Comparison of ENCODE assay signal across 8 cellular contexts in genomic region chr9:137276757-137277328, GRCh38. TPM values are rescaled to one million over a fixed set of nuclear protein-coding genes. Genes with fewer than 3 reads are reported as not detected.
DNase-seq lines count a peak whose midpoint lies in the region; ATAC-seq, FAIRE-seq and TF ChIP-seq lines count a peak whose summit lies in the region.

No MANE protein-coding gene starts in this region.

- no peaks in the 10 kb centered on the region for H3K27me3 ChIP-seq in MM.1S (replicated peaks; ENCODE audit: insufficient read depth, low read length)
- no peaks in the 10 kb centered on the region for H3K27me3 ChIP-seq in GM12878 (replicated peaks in 1 of 2; ENCODE audit: control insufficient read depth in 2 of 2, insufficient read depth in 2 of 2, low read length in 1 of 2)
- no peaks in the 10 kb centered on the region for H3K27me3 ChIP-seq in MG63

- no peaks in the 10 kb centered on the region for H3K9me3 Mint-ChIP-seq in stimulated activated naive CD8-positive, alpha-beta T cell treated with anti-CD3 and anti-CD28 coated beads, Interleukin-15, amount 100 ng/mL, for 72 hours

- 24% methylated on average over 15 of the region's 17 CpGs for WGBS in GM12878 (ENCODE audit: insufficient coverage, insufficient replicate concordance, low lambda C conversion rate, missing lambda C conversion rate)

- H2AFZ ChIP-seq in MM.1S (ENCODE audit: low read length) = peak overlapping the region; percentile 75; the same call in 1 of the 2 replicates
- H2AFZ ChIP-seq in GM12878 (ENCODE audit: control insufficient read depth, low read depth, low read length) = peak overlapping the region; percentile 45

- intact Hi-C loops in GM12878 (cut with micrococcal nuclease; ENCODE audit: unreplicated experiment) = no loop called here

- SMC1A ChIA-PET in GM12878 (lab: Charles Lee; ENCODE audit: uncharacterized antibody, unreplicated experiment) = interaction anchor here (0.6 to 1.6 kb wide), 3 partner anchors 39 to 126 kb away, joined by 3 to 6 read pairs (median 3); no protein-coding TSS in a partner anchor

- H3K9ac ChIP-seq in MM.1S (ENCODE audit: low read length) = peak overlapping the region; percentile 70; the same call in 1 of the 2 replicates
- H3K9ac ChIP-seq in GM12878 (ENCODE audit: control insufficient read depth, insufficient read depth, low read length) = peak overlapping the region; percentile 95

- H3K36me3 ChIP-seq in MM.1S (replicated peaks; ENCODE audit: insufficient read depth, low read length) (no peaks in the 10 kb centered on the region), GM12878 (ENCODE audit: control insufficient read depth in 2 of 2, insufficient read depth in 2 of 2, low read length in 1 of 2) (peaks cover 0 to 2% of the 10 kb centered on the region in 2 experiments; a peak in 2 of 4 replicates), MG63 (no peaks in the 10 kb centered on the region)

- H3K9me2 ChIP-seq in MM.1S (replicated peaks; ENCODE audit: insufficient read depth, low read length) = no peaks in the 10 kb centered on the region

- no peak for TF ChIP-seq EP300 in GM12878 (IDR thresholded peaks at IDR 0.05; ENCODE audit: borderline replicate concordance in 1 of 2, control insufficient read depth in 1 of 2, low read depth in 2 of 2, low read length in 2 of 2)

- peak overlapping the region; percentile 78 to 94 for H3K27ac Mint-ChIP-seq in stimulated activated naive CD8-positive, alpha-beta T cell treated with anti-CD3 and anti-CD28 coated beads, Interleukin-15, amount 100 ng/mL, for 72 hours

- no peak for TF ChIP-seq CTCF in MM.1S (IDR thresholded peaks at IDR 0.05; ENCODE audit: low read length)
- no peak for TF ChIP-seq CTCF in GM12878 (IDR thresholded peaks at IDR 0.05 in 2 of 3, conservative IDR thresholded peaks at IDR 0.05 in 1 of 3; ENCODE audit: control insufficient read depth in 2 of 3, extremely low read depth in 1 of 3, insufficient read depth in 1 of 3, low read depth in 3 of 3, low read length in 3 of 3)

- H3K4me1 ChIP-seq in MM.1S (ENCODE audit: low read length) (peaks cover 3% of the 10 kb centered on the region; the same call in 1 of the 2 replicates), GM12878 (ENCODE audit: control insufficient read depth, insufficient read depth, low read length) (peaks cover 39% of the 10 kb centered on the region)

- H3K79me2 ChIP-seq in MM.1S (ENCODE audit: low read length) (peaks cover 8% of the 10 kb centered on the region; the same call in 1 of the 2 replicates), GM12878 (ENCODE audit: control insufficient read depth, insufficient read depth, low read length) (peaks cover 19% of the 10 kb centered on the region)

- H3K4me3 ChIP-seq in MM.1S (ENCODE audit: low read length) = no peak overlapping the region; the same call in 1 of the 2 replicates
- peak overlapping the region; percentile 92 for H3K4me3 ChIP-seq in GM12878
- no peak overlapping the region for H3K4me3 ChIP-seq in MG63

- TF ChIP-seq RAD21 in GM12878 (IDR thresholded peaks at IDR 0.05; ENCODE audit: insufficient read depth, low read depth, low read length) = no peak

- H3F3A ChIP-seq in MM.1S (ENCODE audit: insufficient read depth, low read length) = no peaks in the 10 kb centered on the region

- no TSS peak for BruUV-seq in GM12878 (replicated peaks; lab: Mats Ljungman, UMichigan)

- H3K4me3 Mint-ChIP-seq in stimulated activated naive CD8-positive, alpha-beta T cell treated with anti-CD3 and anti-CD28 coated beads, Interleukin-15, amount 100 ng/mL, for 72 hours = peak overlapping the region; percentile 79 to 88

- POLR2A ChIA-PET in GM12878 (lab: Charles Lee) = interaction anchor here (0.6 to 2.5 kb wide), 9 partner anchors 9 to 154 kb away, joined by 3 to 14 read pairs (median 5); partner anchors contain the start of genes EXD3, NOXA1 and TUBB4B

- CTCF ChIA-PET in GM12878 (lab: Yijun Ruan, JAX) = interaction anchor here (0.6 to 1.6 kb wide), 15 partner anchors 9 to 249 kb away, joined by 3 to 6 read pairs (median 3); partner anchors contain the start of genes EXD3, NOXA1, NRARP and RNF224

- in situ Hi-C loops in GM12878 (cut with MboI) = no loop called here

- H3K27me3 Mint-ChIP-seq in stimulated activated naive CD8-positive, alpha-beta T cell treated with anti-CD3 and anti-CD28 coated beads, Interleukin-15, amount 100 ng/mL, for 72 hours = peaks cover 25% of the 10 kb centered on the region

- no peak for FAIRE-seq in GM12878 (lab: Jason Lieb, UNC)

- peak; percentile 14 for ATAC-seq in GM12878
- ATAC-seq in stimulated activated naive CD8-positive, alpha-beta T cell treated with anti-CD3 and anti-CD28 coated beads, Interleukin-15, amount 100 ng/mL, for 72 hours = no peak

- H3K4me2 ChIP-seq in MM.1S (ENCODE audit: low read depth, low read length) (peak overlapping the region; percentile 79; the same call in 1 of the 2 replicates), GM12878 (ENCODE audit: control insufficient read depth, insufficient read depth) (peak overlapping the region; percentile 97)

- no peaks in the 10 kb centered on the region for H3K9me3 ChIP-seq in MM.1S (replicated peaks; ENCODE audit: insufficient read depth, low read length)
- H3K9me3 ChIP-seq in GM12878 (replicated peaks; ENCODE audit: control insufficient read depth, insufficient read depth, low read length) = no peaks in the 10 kb centered on the region
- H3K9me3 ChIP-seq in MG63 = no peaks in the 10 kb centered on the region

- DNase-seq in COLO668 (lab: John Stamatoyannopoulos, UW; ENCODE audit: unreplicated experiment) (peak; percentile 40), MM.1S (no peak), GM12878 (ENCODE audit: low read depth, low spot score) (no peak), iris pigment epithelial cell (ENCODE audit: low read depth) (peak; percentile 51), MG63 (no peak), C1 segment of cervical spinal cord (lab: John Stamatoyannopoulos, UW) (no peak), retina (no peak)
- no peak for DNase-seq in stimulated activated naive CD8-positive, alpha-beta T cell treated with anti-CD3 and anti-CD28 coated beads, Interleukin-15, amount 100 ng/mL, for 72 hours

- peaks cover 36% of the 10 kb centered on the region for H3K4me1 Mint-ChIP-seq in stimulated activated naive CD8-positive, alpha-beta T cell treated with anti-CD3 and anti-CD28 coated beads, Interleukin-15, amount 100 ng/mL, for 72 hours

- H3K27ac ChIP-seq in MM.1S (ENCODE audit: low read length) (no peak overlapping the region), GM12878 (ENCODE audit: control insufficient read depth, insufficient read depth) (peak overlapping the region; percentile 95)

- RAD21 ChIA-PET in GM12878 (lab: Charles Lee; ENCODE audit: unreplicated experiment) = interaction anchor here (0.9 to 1.7 kb wide), 9 partner anchors 10 to 120 kb away, joined by 3 to 14 read pairs (median 4); partner anchors contain the start of gene NRARP

- H4K20me1 ChIP-seq in MM.1S (ENCODE audit: insufficient read depth, low read length) (no peaks in the 10 kb centered on the region), GM12878 (ENCODE audit: control insufficient read depth, insufficient read depth) (no peaks in the 10 kb centered on the region)

- TF ChIP-seq POLR2A in GM12878 (IDR thresholded peaks at IDR 0.05; ENCODE audit: low read depth, low read length) = no peak

RNA-seq across cellular contexts. Expression of gene TOR4A, which starts 0.7 kb away (rescaled TPM):
- total RNA-seq in GM12878 (2013; cell fraction: nucleolus; rRNA removed) = 22.6 and 29.1 TPM in 2 replicates
- 13.8 and 14.6 TPM in 2 replicates for total RNA-seq in GM12878 (2014; rRNA removed)
- 3.9 TPM in 2 replicates for total RNA-seq in GM12878 (2014; rRNA removed; fragmentation: Illumina TruSeq; extraction: Trizol)
- 19.6 and 19.9 TPM in 2 replicates for total RNA-seq in GM12878 (2021)
- 1.8 TPM for polyA plus RNA-seq in GM12878 (2011; ENCODE audit: low read depth)
- 2.2 and 4.6 TPM in 2 replicates for polyA plus RNA-seq in GM12878 (2011; rRNA removed)
- polyA plus RNA-seq in GM12878 (2011; cell fraction: cytosol; rRNA removed) = 8.0 and 11.9 TPM in 2 replicates
- 16.8 and 21.7 TPM in 2 replicates for polyA plus RNA-seq in GM12878 (2011; cell fraction: nucleus; rRNA removed)
- polyA plus RNA-seq in GM12878 (2012) = 8.2 and 9.1 TPM in 2 replicates
- polyA plus RNA-seq in GM12878 (2014; fragmentation: Illumina TruSeq; extraction: Trizol) = 1.3 and 3.0 TPM in 2 replicates
- 1 to 10 TPM; 2.2 to 3.4 TPM for polyA plus RNA-seq in GM12878 (2014; fragmentation: Nextera tagmentation; extraction: Ambion mirVana)
- polyA plus RNA-seq in GM12878 (2014; rRNA removed) = 14.6 and 16.0 TPM in 2 replicates
- polyA plus RNA-seq in GM12878 (2016; fragmentation: Nextera tagmentation; extraction: Ambion mirVana) = 1 to 10 TPM; 2.0 to 3.0 TPM
- 2.2 and 6.7 TPM in 2 replicates for polyA minus RNA-seq in GM12878 (2011; rRNA and poly(A)+ RNA removed)
- 6.8 and 7.1 TPM in 2 replicates for polyA minus RNA-seq in GM12878 (2011; cell fraction: cytosol; rRNA and poly(A)+ RNA removed)
- polyA minus RNA-seq in GM12878 (2011; cell fraction: nucleus; rRNA and poly(A)+ RNA removed) = 8.2 and 14.4 TPM in 2 replicates
- total RNA-seq in MG63 (2014; rRNA removed; shearing (Covaris generic); ENCODE audit: low replicate concordance) = 2.3 and 2.9 TPM in 2 replicates

RNA-seq across cellular contexts. Expression of gene NELFB, which starts 21.7 kb away (rescaled TPM):
- 13.6 and 13.9 TPM in 2 replicates for total RNA-seq in GM12878 (2013; cell fraction: nucleolus; rRNA removed)
- total RNA-seq in GM12878 (2014; rRNA removed) = 34.0 and 39.3 TPM in 2 replicates
- 14.6 and 16.1 TPM in 2 replicates for total RNA-seq in GM12878 (2014; rRNA removed; fragmentation: Illumina TruSeq; extraction: Trizol)
- total RNA-seq in GM12878 (2021) = 61.2 and 63.4 TPM in 2 replicates
- polyA plus RNA-seq in GM12878 (2011; ENCODE audit: low read depth) = 12.6 TPM
- 11.9 and 22.6 TPM in 2 replicates for polyA plus RNA-seq in GM12878 (2011; rRNA removed)
- 44.0 and 53.0 TPM in 2 replicates for polyA plus RNA-seq in GM12878 (2011; cell fraction: cytosol; rRNA removed)
- polyA plus RNA-seq in GM12878 (2011; cell fraction: nucleus; rRNA removed) = 52.1 and 64.2 TPM in 2 replicates
- 32.6 and 37.0 TPM in 2 replicates for polyA plus RNA-seq in GM12878 (2012)
- polyA plus RNA-seq in GM12878 (2014; fragmentation: Illumina TruSeq; extraction: Trizol) = 5.0 and 18.2 TPM in 2 replicates
- under 1 TPM; 0.19 to 0.68 TPM for polyA plus RNA-seq in GM12878 (2014; fragmentation: Nextera tagmentation; extraction: Ambion mirVana)
- 41.1 and 45.3 TPM in 2 replicates for polyA plus RNA-seq in GM12878 (2014; rRNA removed)
- 10 to 100 TPM; 40.3 to 42.4 TPM for polyA plus RNA-seq in GM12878 (2016; fragmentation: Nextera tagmentation; extraction: Ambion mirVana)
- 21.6 and 47.4 TPM in 2 replicates for polyA minus RNA-seq in GM12878 (2011; rRNA and poly(A)+ RNA removed)
- polyA minus RNA-seq in GM12878 (2011; cell fraction: cytosol; rRNA and poly(A)+ RNA removed) = 18.4 and 20.5 TPM in 2 replicates
- polyA minus RNA-seq in GM12878 (2011; cell fraction: nucleus; rRNA and poly(A)+ RNA removed) = 7.5 and 13.3 TPM in 2 replicates
- total RNA-seq in MG63 (2014; rRNA removed; shearing (Covaris generic); ENCODE audit: low replicate concordance) = 56.3 and 75.6 TPM in 2 replicates

RNA-seq across cellular contexts. Expression of gene NRARP, which starts 25.2 kb away (rescaled TPM):
- 7.0 and 7.7 TPM in 2 replicates for total RNA-seq in GM12878 (2013; cell fraction: nucleolus; rRNA removed)
- total RNA-seq in GM12878 (2014; rRNA removed) (2.7 and 3.7 TPM in 2 replicates), GM12878 (2014; rRNA removed; fragmentation: Illumina TruSeq; extraction: Trizol) (0.64 and 0.67 TPM in 2 replicates), GM12878 (2021) (8.4 and 9.2 TPM in 2 replicates)
- 0.56 TPM for polyA plus RNA-seq in GM12878 (2011; ENCODE audit: low read depth)
- polyA plus RNA-seq in GM12878 (2011; rRNA removed) (1.6 and 2.6 TPM in 2 replicates), GM12878 (2014; fragmentation: Illumina TruSeq; extraction: Trizol) (1.4 and 1.8 TPM in 2 replicates), GM12878 (2014; fragmentation: Nextera tagmentation; extraction: Ambion mirVana) (not detected), GM12878 (2014; rRNA removed) (5.5 and 7.2 TPM in 2 replicates), GM12878 (2016; fragmentation: Nextera tagmentation; extraction: Ambion mirVana) (under 1 TPM; 0.06 to 0.15 TPM)
- polyA plus RNA-seq in GM12878 (2011; cell fraction: cytosol; rRNA removed) = 3.3 TPM in 2 replicates
- 5.8 and 5.9 TPM in 2 replicates for polyA plus RNA-seq in GM12878 (2011; cell fraction: nucleus; rRNA removed)
- polyA plus RNA-seq in GM12878 (2012) = 2.4 and 2.8 TPM in 2 replicates
- polyA minus RNA-seq in GM12878 (2011; rRNA and poly(A)+ RNA removed) = 0.51 and 0.93 TPM in 2 replicates
- polyA minus RNA-seq in GM12878 (2011; cell fraction: cytosol; rRNA and poly(A)+ RNA removed) = 1.3 and 2.0 TPM in 2 replicates
- polyA minus RNA-seq in GM12878 (2011; cell fraction: nucleus; rRNA and poly(A)+ RNA removed) = 4.2 and 6.9 TPM in 2 replicates
- total RNA-seq in MG63 (2014; rRNA removed; shearing (Covaris generic); ENCODE audit: low replicate concordance) = 0.16 TPM in 1 of 2 replicates, not detected in the other

RNA-seq across cellular contexts. Expression of gene STPG3, which starts 25.8 kb away (rescaled TPM):
- total RNA-seq in GM12878 (2013; cell fraction: nucleolus; rRNA removed) = not detected in 2 replicates
- total RNA-seq in GM12878 (2014; rRNA removed) = not detected in 2 replicates
- not detected in 2 replicates for total RNA-seq in GM12878 (2014; rRNA removed; fragmentation: Illumina TruSeq; extraction: Trizol)
- total RNA-seq in GM12878 (2021) = not detected in 2 replicates
- polyA plus RNA-seq in GM12878 (2011; ENCODE audit: low read depth) = not detected
- polyA plus RNA-seq in GM12878 (2011; rRNA removed) = not detected in 2 replicates
- polyA plus RNA-seq in GM12878 (2011; cell fraction: cytosol; rRNA removed) = not detected in 2 replicates
- 0.12 TPM in 1 of 2 replicates, not detected in the other for polyA plus RNA-seq in GM12878 (2011; cell fraction: nucleus; rRNA removed)
- polyA plus RNA-seq in GM12878 (2012) = 0.28 and 0.80 TPM in 2 replicates
- not detected in 2 replicates for polyA plus RNA-seq in GM12878 (2014; fragmentation: Illumina TruSeq; extraction: Trizol)
- not detected for polyA plus RNA-seq in GM12878 (2014; fragmentation: Nextera tagmentation; extraction: Ambion mirVana)
- polyA plus RNA-seq in GM12878 (2014; rRNA removed) = not detected in 2 replicates
- not detected for polyA plus RNA-seq in GM12878 (2016; fragmentation: Nextera tagmentation; extraction: Ambion mirVana)
- polyA minus RNA-seq in GM12878 (2011; rRNA and poly(A)+ RNA removed) = not detected in 2 replicates
- not detected in 2 replicates for polyA minus RNA-seq in GM12878 (2011; cell fraction: cytosol; rRNA and poly(A)+ RNA removed)
- not detected in 2 replicates for polyA minus RNA-seq in GM12878 (2011; cell fraction: nucleus; rRNA and poly(A)+ RNA removed)
- total RNA-seq in MG63 (2014; rRNA removed; shearing (Covaris generic); ENCODE audit: low replicate concordance) = not detected in 2 replicates

RNA-seq across cellular contexts. Expression of gene TUBB4B, which starts 35.8 kb away (rescaled TPM):
- total RNA-seq in GM12878 (2013; cell fraction: nucleolus; rRNA removed) = 45.3 and 50.1 TPM in 2 replicates
- total RNA-seq in GM12878 (2014; rRNA removed) (203 and 255 TPM in 2 replicates), GM12878 (2014; rRNA removed; fragmentation: Illumina TruSeq; extraction: Trizol) (168 and 187 TPM in 2 replicates), GM12878 (2021) (348 and 365 TPM in 2 replicates)
- 59.8 TPM for polyA plus RNA-seq in GM12878 (2011; ENCODE audit: low read depth)
- polyA plus RNA-seq in GM12878 (2011; rRNA removed) (65.9 and 204 TPM in 2 replicates), GM12878 (2014; fragmentation: Illumina TruSeq; extraction: Trizol) (122 and 254 TPM in 2 replicates), GM12878 (2014; fragmentation: Nextera tagmentation; extraction: Ambion mirVana) (10 to 100 TPM; 23.0 to 63.2 TPM), GM12878 (2014; rRNA removed) (403 and 485 TPM in 2 replicates), GM12878 (2016; fragmentation: Nextera tagmentation; extraction: Ambion mirVana) (100 to 1,000 TPM; 521 to 532 TPM)
- polyA plus RNA-seq in GM12878 (2011; cell fraction: cytosol; rRNA removed) = 277 and 441 TPM in 2 replicates
- polyA plus RNA-seq in GM12878 (2011; cell fraction: nucleus; rRNA removed) = 263 and 420 TPM in 2 replicates
- 147 and 170 TPM in 2 replicates for polyA plus RNA-seq in GM12878 (2012)
- polyA minus RNA-seq in GM12878 (2011; rRNA and poly(A)+ RNA removed) = 156 and 212 TPM in 2 replicates
- polyA minus RNA-seq in GM12878 (2011; cell fraction: cytosol; rRNA and poly(A)+ RNA removed) = 91.5 and 119 TPM in 2 replicates
- polyA minus RNA-seq in GM12878 (2011; cell fraction: nucleus; rRNA and poly(A)+ RNA removed) = 95.1 and 128 TPM in 2 replicates
- 577 and 829 TPM in 2 replicates for total RNA-seq in MG63 (2014; rRNA removed; shearing (Covaris generic); ENCODE audit: low replicate concordance)

Comparison
In these comparisons a context has a peak if more than half of its experiments do, and no peak if none do; other contexts are left out.
1. DNase-seq: peak in COLO668 (single experiment) and iris pigment epithelial cell (single experiment); none in MM.1S (single experiment), GM12878 (single experiment), stimulated activated naive CD8-positive, alpha-beta T cell treated with anti-CD3 and anti-CD28 coated beads, Interleukin-15, amount 100 ng/mL, for 72 hours (0 of 2), MG63 (single experiment), C1 segment of cervical spinal cord (0 of 14) and retina (single experiment).